ENCODE assay signal across 19 cellular contexts in the genomic region with DNA sequence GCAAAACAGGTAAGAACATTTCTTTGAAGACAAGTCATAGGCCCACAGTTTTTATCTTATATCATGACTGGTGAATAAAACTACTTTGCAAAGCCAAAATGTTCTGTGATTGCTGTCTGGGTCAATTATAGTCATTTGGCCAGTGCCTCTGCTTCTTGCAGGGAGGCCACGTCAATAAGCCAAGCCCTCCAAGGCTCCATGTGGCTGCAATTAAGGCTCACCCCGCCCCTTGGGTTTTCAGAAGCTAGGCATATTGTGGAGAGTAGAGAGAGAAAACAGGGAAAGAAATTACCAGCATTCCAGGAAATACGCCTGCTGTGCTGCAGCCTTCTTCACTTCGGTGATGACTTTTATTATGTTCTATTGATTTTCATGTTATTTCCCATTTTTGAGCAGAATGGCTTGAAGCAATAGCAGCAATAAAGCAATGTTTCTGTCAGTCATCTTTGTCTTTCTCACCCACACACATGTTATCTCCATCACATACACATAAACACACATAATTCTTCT.
"Had no signal": no experiment of that assay in that cellular context is flagged by ENCODE, and none has a peak within 500 bp of the region (broad histone marks: within the 10 kb centered on the region; RNA-seq: fewer than 3 reads in every experiment).

No MANE protein-coding gene starts in this region.

- H3K4me1 Mint-ChIP-seq: activated CD4-positive, alpha-beta T cell treated with anti-CD3 and anti-CD28 coated beads, Interleukin-2, amount 10 ng/mL, durations not matched to agents 7 days and 5 days had no signal

- H3K9me3 Mint-ChIP-seq: activated CD4-positive, alpha-beta T cell treated with anti-CD3 and anti-CD28 coated beads, Interleukin-2, amount 10 ng/mL, durations not matched to agents 7 days and 5 days; T-helper 1 cell treated with Interleukin-12 subunit alpha and Interleukin-12 subunit beta and Interleukin-4 antibody, amounts not matched to agents 30 μg/mL and 1 μg/mL, for 36 hours had no signal

- H3K4me1 ChIP-seq: colonic mucosa, gastroesophageal sphincter, lower lobe of right lung, prostate gland, upper lobe of left lung had no signal

- H3K9me3 ChIP-seq: colonic mucosa, gastroesophageal sphincter, lower lobe of right lung, prostate gland, upper lobe of left lung had no signal

- DNase-seq: activated CD4-positive, alpha-beta T cell treated with anti-CD3 and anti-CD28 coated beads, Interleukin-2, amount 10 ng/mL, durations not matched to agents 7 days and 5 days; activated CD4-positive, CD25-positive, alpha-beta regulatory T cell; activated CD8-positive, alpha-beta memory T cell treated with anti-CD3 and anti-CD28 coated beads for 24 hours; activated naive CD4-positive, alpha-beta T cell treated with anti-CD3 and anti-CD28 coated beads for 36 hours; colonic mucosa; effector memory CD4-positive, alpha-beta T cell; hippocampal formation; lower lobe of right lung; midbrain; occipital lobe; stimulated activated CD4-positive, alpha-beta T cell treated with anti-CD3 and anti-CD28 coated beads, Interleukin-12 subunit alpha, Interleukin-12 subunit beta, amount 100 ng/mL, for 4 hours; stimulated activated naive CD4-positive, alpha-beta T cell treated with Interleukin-2 at 50 U/mL for 16 hours; upper lobe of left lung had no signal

- H3K27ac ChIP-seq: cardiac muscle cell, colonic mucosa, epithelial cell of prostate, gastroesophageal sphincter, lower lobe of right lung, prostate gland, upper lobe of left lung had no signal

- H3K27me3 ChIP-seq: cardiac muscle cell, colonic mucosa, gastroesophageal sphincter, upper lobe of left lung had no signal

- ATAC-seq: gastroesophageal sphincter, lower lobe of right lung, sciatic nerve had no signal

- H3K27me3 Mint-ChIP-seq: activated CD4-positive, alpha-beta T cell treated with anti-CD3 and anti-CD28 coated beads, Interleukin-2, amount 10 ng/mL, durations not matched to agents 7 days and 5 days had no signal

- H3K27ac Mint-ChIP-seq: activated CD4-positive, alpha-beta T cell treated with anti-CD3 and anti-CD28 coated beads, Interleukin-2, amount 10 ng/mL, durations not matched to agents 7 days and 5 days; activated naive CD4-positive, alpha-beta T cell treated with anti-CD3 and anti-CD28 coated beads for 36 hours; T-helper 1 cell treated with Interleukin-12 subunit alpha and Interleukin-12 subunit beta and Interleukin-4 antibody, amounts not matched to agents 30 μg/mL and 1 μg/mL, for 36 hours had no signal

- H3K36me3 ChIP-seq: cardiac muscle cell, colonic mucosa, gastroesophageal sphincter, lower lobe of right lung, prostate gland, upper lobe of left lung had no signal

- H3K4me3 ChIP-seq: cardiac muscle cell, colonic mucosa, gastroesophageal sphincter, lower lobe of right lung, prostate gland, upper lobe of left lung had no signal

- H3K4me3 Mint-ChIP-seq: activated CD4-positive, alpha-beta T cell treated with anti-CD3 and anti-CD28 coated beads, Interleukin-2, amount 10 ng/mL, durations not matched to agents 7 days and 5 days; activated naive CD4-positive, alpha-beta T cell treated with anti-CD3 and anti-CD28 coated beads for 36 hours; T-helper 1 cell treated with Interleukin-12 subunit alpha and Interleukin-12 subunit beta and Interleukin-4 antibody, amounts not matched to agents 30 μg/mL and 1 μg/mL, for 36 hours had no signal
